Comparison of ENCODE assay signal across 31 cellular contexts in the genomic region with DNA sequence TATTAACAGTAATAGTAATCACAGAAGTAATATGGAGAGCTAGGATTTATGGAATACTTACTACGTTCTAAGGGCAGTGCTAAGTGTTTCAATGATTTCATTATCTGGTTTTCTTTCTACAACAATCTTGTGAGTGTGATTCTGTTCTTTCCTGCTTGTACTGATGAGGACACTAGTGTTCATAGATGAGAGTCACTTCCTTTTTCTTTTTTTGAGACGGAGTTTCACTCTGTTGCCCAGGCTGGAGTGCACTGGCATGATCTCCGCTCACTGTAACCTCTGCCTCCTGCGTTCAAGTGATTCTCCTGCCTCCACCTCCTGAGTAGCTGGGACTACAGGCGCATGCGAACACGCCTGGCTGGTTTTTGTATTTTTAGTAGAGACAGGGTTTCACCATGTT.
"Had no signal": no experiment of that assay in that cellular context is flagged by ENCODE, and none has a peak within 500 bp of the region (broad histone marks: within the 10 kb centered on the region; RNA-seq: fewer than 3 reads in every experiment).

No MANE protein-coding gene starts in this region.

- ATAC-seq: activated CD4-positive, CD25-positive, alpha-beta regulatory T cell treated with anti-CD3 and anti-CD28 coated beads, Interleukin-2, amount 50 U/mL, for 24 hours; activated CD8-positive, alpha-beta T cell treated with anti-CD3 and anti-CD28 coated beads for 36 hours; activated naive CD8-positive, alpha-beta T cell treated with anti-CD3 and anti-CD28 coated beads, Interleukin-2, amount 50 U/mL, for 24 hours; activated T-cell treated with anti-CD3 and anti-CD28 coated beads, Interleukin-2, amount 50 U/mL, for 4 hours; body of pancreas; esophagus mucosa had no signal

- H3K9me3 Mint-ChIP-seq: activated B cell treated with CpG ODN at 0.5 μM for 24 hours; activated CD8-positive, alpha-beta T cell treated with anti-CD3 and anti-CD28 coated beads for 36 hours; activated naive CD4-positive, alpha-beta T cell treated with anti-CD3 and anti-CD28 coated beads, Interleukin-2, amount 50 U/mL, for 24 hours; activated naive CD8-positive, alpha-beta T cell treated with anti-CD3 and anti-CD28 coated beads, Interleukin-2, amount 50 U/mL, for 24 hours; activated T-cell treated with anti-CD3 and anti-CD28 coated beads, Interleukin-2, amount 50 U/mL, for 4 hours; activated T-helper 1 cell treated with anti-CD3 and anti-CD28 coated beads, Interleukin-12 subunit alpha, Interleukin-12 subunit beta, Interleukin-2, Interleukin-4 antibody, amounts not matched to agents 30 ng/mL and 10 ng/mL and 1 ng/mL, durations not matched to agents 14 hours and 24 hours and 36 hours; activated T-helper 2 cell treated with anti-CD3 and anti-CD28 coated beads, Interferon-gamma antibody, Interleukin-2, Interleukin-4, amounts not matched to agents 10 μg/mL and 5 μg/mL and 100 μg/mL, durations not matched to agents 14 hours and 24 hours and 36 hours; dendritic cell treated with granulocyte-macrophage colony-stimulating factor and Interleukin-4, amounts not matched to agents 40 ng/mL and 50 ng/mL, for 4 days; endodermal cell had no signal

- H3K36me3 Mint-ChIP-seq: activated naive CD4-positive, alpha-beta T cell treated with anti-CD3 and anti-CD28 coated beads, Interleukin-2, amount 50 U/mL, for 24 hours; activated naive CD8-positive, alpha-beta T cell treated with anti-CD3 and anti-CD28 coated beads for 36 hours had no signal

- DNase-seq: activated B cell treated with CpG ODN at 0.5 μM for 24 hours; activated CD4-positive, alpha-beta T cell treated with anti-CD3 and anti-CD28 coated beads for 48 hours; activated CD4-positive, alpha-beta T cell treated with anti-CD3 and anti-CD28 coated beads, Interleukin-2, amount 50 U/mL, for 1 hour; activated CD4-positive, alpha-beta T cell treated with anti-CD3 and anti-CD28 coated beads, Interleukin-2, amount 50 U/mL, for 48 hours; activated CD8-positive, alpha-beta memory T cell treated with anti-CD3 and anti-CD28 coated beads for 24 hours; activated CD8-positive, alpha-beta T cell treated with anti-CD3 and anti-CD28 coated beads for 36 hours; activated effector memory CD4-positive, alpha-beta T cell treated with anti-CD3 and anti-CD28 coated beads, Interleukin-2, amount 50 U/mL, for 16 hours; activated naive CD4-positive, alpha-beta T cell treated with anti-CD3 and anti-CD28 coated beads for 36 hours; activated naive CD8-positive, alpha-beta T cell treated with anti-CD3 and anti-CD28 coated beads for 36 hours; activated naive CD8-positive, alpha-beta T cell treated with anti-CD3 and anti-CD28 coated beads, Interleukin-2, amount 50 U/mL, for 24 hours; activated T-cell treated with anti-CD3 and anti-CD28 coated beads, Interleukin-2, amount 50 U/mL, for 4 hours; adrenal gland; amygdala; aorta; body of pancreas; central memory CD4-positive, alpha-beta T cell; dorsolateral prefrontal cortex; effector memory CD4-positive, alpha-beta T cell; foreskin fibroblast; head of caudate nucleus; T-helper 2 cell had no signal

- FAIRE-seq: frontal cortex had no signal

- H3K9me3 ChIP-seq: adrenal gland, body of pancreas had no signal

- H3K27me3 ChIP-seq: adrenal gland, body of pancreas, dorsolateral prefrontal cortex had no signal

- H3K27ac Mint-ChIP-seq: activated B cell treated with CpG ODN at 0.5 μM for 24 hours; activated CD8-positive, alpha-beta T cell treated with anti-CD3 and anti-CD28 coated beads for 36 hours; activated naive CD4-positive, alpha-beta T cell treated with anti-CD3 and anti-CD28 coated beads for 36 hours; activated naive CD4-positive, alpha-beta T cell treated with anti-CD3 and anti-CD28 coated beads, Interleukin-2, amount 50 U/mL, for 24 hours; activated naive CD8-positive, alpha-beta T cell treated with anti-CD3 and anti-CD28 coated beads for 36 hours; activated naive CD8-positive, alpha-beta T cell treated with anti-CD3 and anti-CD28 coated beads, Interleukin-2, amount 50 U/mL, for 24 hours; activated T-helper 1 cell treated with anti-CD3 and anti-CD28 coated beads, Interleukin-12 subunit alpha, Interleukin-12 subunit beta, Interleukin-2, Interleukin-4 antibody, amounts not matched to agents 30 ng/mL and 10 ng/mL and 1 ng/mL, durations not matched to agents 14 hours and 24 hours and 36 hours; activated T-helper 2 cell treated with anti-CD3 and anti-CD28 coated beads, Interferon-gamma antibody, Interleukin-2, Interleukin-4, amounts not matched to agents 10 μg/mL and 5 μg/mL and 100 μg/mL, durations not matched to agents 14 hours and 24 hours and 36 hours; dendritic cell treated with granulocyte-macrophage colony-stimulating factor and Interleukin-4, amounts not matched to agents 40 ng/mL and 50 ng/mL, for 4 days; endodermal cell had no signal

- H3K4me3 Mint-ChIP-seq: activated B cell treated with CpG ODN at 0.5 μM for 24 hours; activated CD8-positive, alpha-beta T cell treated with anti-CD3 and anti-CD28 coated beads for 36 hours; activated naive CD4-positive, alpha-beta T cell treated with anti-CD3 and anti-CD28 coated beads for 36 hours; activated naive CD4-positive, alpha-beta T cell treated with anti-CD3 and anti-CD28 coated beads, Interleukin-2, amount 50 U/mL, for 24 hours; activated naive CD8-positive, alpha-beta T cell treated with anti-CD3 and anti-CD28 coated beads for 36 hours; activated naive CD8-positive, alpha-beta T cell treated with anti-CD3 and anti-CD28 coated beads, Interleukin-2, amount 50 U/mL, for 24 hours; activated T-cell treated with anti-CD3 and anti-CD28 coated beads, Interleukin-2, amount 50 U/mL, for 4 hours; activated T-helper 1 cell treated with anti-CD3 and anti-CD28 coated beads, Interleukin-12 subunit alpha, Interleukin-12 subunit beta, Interleukin-2, Interleukin-4 antibody, amounts not matched to agents 30 ng/mL and 10 ng/mL and 1 ng/mL, durations not matched to agents 14 hours and 24 hours and 36 hours; dendritic cell treated with granulocyte-macrophage colony-stimulating factor and Interleukin-4, amounts not matched to agents 40 ng/mL and 50 ng/mL, for 4 days; endodermal cell had no signal

- H3K27ac ChIP-seq: adrenal gland, body of pancreas, coronary artery, VCaP had no signal

- H3K4me3 ChIP-seq: adrenal gland, body of pancreas, coronary artery, dorsolateral prefrontal cortex had no signal

- H3K4me1 ChIP-seq: adrenal gland, body of pancreas had no signal

- H3K4me1 Mint-ChIP-seq: activated naive CD4-positive, alpha-beta T cell treated with anti-CD3 and anti-CD28 coated beads, Interleukin-2, amount 50 U/mL, for 24 hours; activated naive CD8-positive, alpha-beta T cell treated with anti-CD3 and anti-CD28 coated beads for 36 hours; endodermal cell had no signal
